ENCODE assay signal across 5 cellular contexts in genomic region chr13:64985075-64985474, GRCh38.
TF ChIP-seq lines count a peak whose summit lies in the region.

No MANE protein-coding gene starts in this region.

TF ChIP-seq in HepG2, 621 proteins besides CTCF, POLR2A, EP300 and RAD21:
- no peak for TF ChIP-seq ZSCAN12 (CRISPR knock-in tag; IDR thresholded peaks at IDR 0.05)
- peak; percentile 55; the same call in 1 of the 2 replicates for TF ChIP-seq MAFF (IDR thresholded peaks at IDR 0.05; ENCODE audit: low read depth, low read length)
- peak; percentile 39 to 81; a peak in 3 of 4 replicates for TF ChIP-seq MAFK (conservative IDR thresholded peaks at IDR 0.05 in 1 of 2, IDR thresholded peaks at IDR 0.05 in 1 of 2; ENCODE audit: low read length in 2 of 2)
- TF ChIP-seq LBX2 (CRISPR knock-in tag; IDR thresholded peaks at IDR 0.05; ENCODE audit: borderline replicate concordance): no peak

TF ChIP-seq in A549, 52 proteins besides CTCF, POLR2A, EP300 and RAD21:
- peak; percentile 63 for TF ChIP-seq MAFK (IDR thresholded peaks at IDR 0.05; ENCODE audit: partially characterized antibody)
- no peak for TF ChIP-seq NPAS2 (CRISPR knock-in tag; IDR thresholded peaks at IDR 0.05; ENCODE audit: borderline replicate concordance)

TF ChIP-seq in IMR-90, 13 proteins besides CTCF, POLR2A, EP300 and RAD21:
- no peak for TF ChIP-seq MXI1 (IDR thresholded peaks at IDR 0.05; ENCODE audit: borderline replicate concordance, low read depth, low read length)
- peak; percentile 61 for TF ChIP-seq MAFK (IDR thresholded peaks at IDR 0.05; ENCODE audit: low read depth, low read length)
- TF ChIP-seq FOS (IDR thresholded peaks at IDR 0.05; ENCODE audit: low read depth, low read length): no peak
- TF ChIP-seq CEBPB (IDR thresholded peaks at IDR 0.05; ENCODE audit: low read depth, low read length): no peak
- TF ChIP-seq MAZ (IDR thresholded peaks at IDR 0.05; ENCODE audit: borderline replicate concordance, low read depth, low read length): no peak
- TF ChIP-seq SMC3 (IDR thresholded peaks at IDR 0.05; ENCODE audit: low read depth, low read length): no peak
- no peak for TF ChIP-seq NFE2L2 (IDR thresholded peaks at IDR 0.05; ENCODE audit: low read depth, low read length)
TF ChIP-seq in IMR-90: peak in this region for 1.

TF ChIP-seq in K562, 482 proteins besides CTCF, POLR2A, EP300 and RAD21:
- TF ChIP-seq IRF2 (CRISPR knock-in tag; IDR thresholded peaks at IDR 0.05): no peak
- TF ChIP-seq BRD4 (IDR thresholded peaks at IDR 0.05): no peak
- 0 out of 2 replicates have a peak, but pooled peaks have one; percentile 29 for TF ChIP-seq C11orf30 (IDR thresholded peaks at IDR 0.05; ENCODE audit: low read depth)
- no peak for TF ChIP-seq KDM1A (IDR thresholded peaks at IDR 0.05)
- no peak for TF ChIP-seq BRD9 (IDR thresholded peaks at IDR 0.05; ENCODE audit: low read depth, partially characterized antibody)
- peak; percentile 59 for TF ChIP-seq ZNF316 (IDR thresholded peaks at IDR 0.05)
- TF ChIP-seq CBX5 (IDR thresholded peaks at IDR 0.05; ENCODE audit: borderline replicate concordance, low read depth): no peak

TF ChIP-seq in GM23338, 12 proteins besides CTCF, POLR2A, EP300 and RAD21:
- TF ChIP-seq ETS1 (IDR thresholded peaks at IDR 0.05) (no peak), ZNF331 (CRISPR knock-in tag; IDR thresholded peaks at IDR 0.05; ENCODE audit: low read depth) (no peak), STAT1 (IDR thresholded peaks at IDR 0.05; ENCODE audit: unreplicated experiment) (no peak), CREB1 (CRISPR knock-in tag; IDR thresholded peaks at IDR 0.05; ENCODE audit: low read depth) (no peak), ZNF114 (CRISPR knock-in tag; IDR thresholded peaks at IDR 0.05) (no peak), POLR2AphosphoS5 (IDR thresholded peaks at IDR 0.05; ENCODE audit: low read depth) (no peak), EZH2phosphoT487 (IDR thresholded peaks at IDR 0.05; ENCODE audit: unreplicated experiment) (no peak), NANOG (IDR thresholded peaks at IDR 0.05; ENCODE audit: borderline replicate concordance) (no peak), EZH2 (IDR thresholded peaks at IDR 0.05; ENCODE audit: low read depth, unreplicated experiment) (no peak), JUNB (IDR thresholded peaks at IDR 0.05; ENCODE audit: unreplicated experiment) (no peak)
- TF ChIP-seq, protein P1, sequence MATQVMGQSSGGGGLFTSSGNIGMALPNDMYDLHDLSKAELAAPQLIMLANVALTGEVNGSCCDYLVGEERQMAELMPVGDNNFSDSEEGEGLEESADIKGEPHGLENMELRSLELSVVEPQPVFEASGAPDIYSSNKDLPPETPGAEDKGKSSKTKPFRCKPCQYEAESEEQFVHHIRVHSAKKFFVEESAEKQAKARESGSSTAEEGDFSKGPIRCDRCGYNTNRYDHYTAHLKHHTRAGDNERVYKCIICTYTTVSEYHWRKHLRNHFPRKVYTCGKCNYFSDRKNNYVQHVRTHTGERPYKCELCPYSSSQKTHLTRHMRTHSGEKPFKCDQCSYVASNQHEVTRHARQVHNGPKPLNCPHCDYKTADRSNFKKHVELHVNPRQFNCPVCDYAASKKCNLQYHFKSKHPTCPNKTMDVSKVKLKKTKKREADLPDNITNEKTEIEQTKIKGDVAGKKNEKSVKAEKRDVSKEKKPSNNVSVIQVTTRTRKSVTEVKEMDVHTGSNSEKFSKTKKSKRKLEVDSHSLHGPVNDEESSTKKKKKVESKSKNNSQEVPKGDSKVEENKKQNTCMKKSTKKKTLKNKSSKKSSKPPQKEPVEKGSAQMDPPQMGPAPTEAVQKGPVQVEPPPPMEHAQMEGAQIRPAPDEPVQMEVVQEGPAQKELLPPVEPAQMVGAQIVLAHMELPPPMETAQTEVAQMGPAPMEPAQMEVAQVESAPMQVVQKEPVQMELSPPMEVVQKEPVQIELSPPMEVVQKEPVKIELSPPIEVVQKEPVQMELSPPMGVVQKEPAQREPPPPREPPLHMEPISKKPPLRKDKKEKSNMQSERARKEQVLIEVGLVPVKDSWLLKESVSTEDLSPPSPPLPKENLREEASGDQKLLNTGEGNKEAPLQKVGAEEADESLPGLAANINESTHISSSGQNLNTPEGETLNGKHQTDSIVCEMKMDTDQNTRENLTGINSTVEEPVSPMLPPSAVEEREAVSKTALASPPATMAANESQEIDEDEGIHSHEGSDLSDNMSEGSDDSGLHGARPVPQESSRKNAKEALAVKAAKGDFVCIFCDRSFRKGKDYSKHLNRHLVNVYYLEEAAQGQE (IDR thresholded peaks at IDR 0.05; ENCODE audit: unreplicated experiment): no peak
- TF ChIP-seq, protein P2, sequence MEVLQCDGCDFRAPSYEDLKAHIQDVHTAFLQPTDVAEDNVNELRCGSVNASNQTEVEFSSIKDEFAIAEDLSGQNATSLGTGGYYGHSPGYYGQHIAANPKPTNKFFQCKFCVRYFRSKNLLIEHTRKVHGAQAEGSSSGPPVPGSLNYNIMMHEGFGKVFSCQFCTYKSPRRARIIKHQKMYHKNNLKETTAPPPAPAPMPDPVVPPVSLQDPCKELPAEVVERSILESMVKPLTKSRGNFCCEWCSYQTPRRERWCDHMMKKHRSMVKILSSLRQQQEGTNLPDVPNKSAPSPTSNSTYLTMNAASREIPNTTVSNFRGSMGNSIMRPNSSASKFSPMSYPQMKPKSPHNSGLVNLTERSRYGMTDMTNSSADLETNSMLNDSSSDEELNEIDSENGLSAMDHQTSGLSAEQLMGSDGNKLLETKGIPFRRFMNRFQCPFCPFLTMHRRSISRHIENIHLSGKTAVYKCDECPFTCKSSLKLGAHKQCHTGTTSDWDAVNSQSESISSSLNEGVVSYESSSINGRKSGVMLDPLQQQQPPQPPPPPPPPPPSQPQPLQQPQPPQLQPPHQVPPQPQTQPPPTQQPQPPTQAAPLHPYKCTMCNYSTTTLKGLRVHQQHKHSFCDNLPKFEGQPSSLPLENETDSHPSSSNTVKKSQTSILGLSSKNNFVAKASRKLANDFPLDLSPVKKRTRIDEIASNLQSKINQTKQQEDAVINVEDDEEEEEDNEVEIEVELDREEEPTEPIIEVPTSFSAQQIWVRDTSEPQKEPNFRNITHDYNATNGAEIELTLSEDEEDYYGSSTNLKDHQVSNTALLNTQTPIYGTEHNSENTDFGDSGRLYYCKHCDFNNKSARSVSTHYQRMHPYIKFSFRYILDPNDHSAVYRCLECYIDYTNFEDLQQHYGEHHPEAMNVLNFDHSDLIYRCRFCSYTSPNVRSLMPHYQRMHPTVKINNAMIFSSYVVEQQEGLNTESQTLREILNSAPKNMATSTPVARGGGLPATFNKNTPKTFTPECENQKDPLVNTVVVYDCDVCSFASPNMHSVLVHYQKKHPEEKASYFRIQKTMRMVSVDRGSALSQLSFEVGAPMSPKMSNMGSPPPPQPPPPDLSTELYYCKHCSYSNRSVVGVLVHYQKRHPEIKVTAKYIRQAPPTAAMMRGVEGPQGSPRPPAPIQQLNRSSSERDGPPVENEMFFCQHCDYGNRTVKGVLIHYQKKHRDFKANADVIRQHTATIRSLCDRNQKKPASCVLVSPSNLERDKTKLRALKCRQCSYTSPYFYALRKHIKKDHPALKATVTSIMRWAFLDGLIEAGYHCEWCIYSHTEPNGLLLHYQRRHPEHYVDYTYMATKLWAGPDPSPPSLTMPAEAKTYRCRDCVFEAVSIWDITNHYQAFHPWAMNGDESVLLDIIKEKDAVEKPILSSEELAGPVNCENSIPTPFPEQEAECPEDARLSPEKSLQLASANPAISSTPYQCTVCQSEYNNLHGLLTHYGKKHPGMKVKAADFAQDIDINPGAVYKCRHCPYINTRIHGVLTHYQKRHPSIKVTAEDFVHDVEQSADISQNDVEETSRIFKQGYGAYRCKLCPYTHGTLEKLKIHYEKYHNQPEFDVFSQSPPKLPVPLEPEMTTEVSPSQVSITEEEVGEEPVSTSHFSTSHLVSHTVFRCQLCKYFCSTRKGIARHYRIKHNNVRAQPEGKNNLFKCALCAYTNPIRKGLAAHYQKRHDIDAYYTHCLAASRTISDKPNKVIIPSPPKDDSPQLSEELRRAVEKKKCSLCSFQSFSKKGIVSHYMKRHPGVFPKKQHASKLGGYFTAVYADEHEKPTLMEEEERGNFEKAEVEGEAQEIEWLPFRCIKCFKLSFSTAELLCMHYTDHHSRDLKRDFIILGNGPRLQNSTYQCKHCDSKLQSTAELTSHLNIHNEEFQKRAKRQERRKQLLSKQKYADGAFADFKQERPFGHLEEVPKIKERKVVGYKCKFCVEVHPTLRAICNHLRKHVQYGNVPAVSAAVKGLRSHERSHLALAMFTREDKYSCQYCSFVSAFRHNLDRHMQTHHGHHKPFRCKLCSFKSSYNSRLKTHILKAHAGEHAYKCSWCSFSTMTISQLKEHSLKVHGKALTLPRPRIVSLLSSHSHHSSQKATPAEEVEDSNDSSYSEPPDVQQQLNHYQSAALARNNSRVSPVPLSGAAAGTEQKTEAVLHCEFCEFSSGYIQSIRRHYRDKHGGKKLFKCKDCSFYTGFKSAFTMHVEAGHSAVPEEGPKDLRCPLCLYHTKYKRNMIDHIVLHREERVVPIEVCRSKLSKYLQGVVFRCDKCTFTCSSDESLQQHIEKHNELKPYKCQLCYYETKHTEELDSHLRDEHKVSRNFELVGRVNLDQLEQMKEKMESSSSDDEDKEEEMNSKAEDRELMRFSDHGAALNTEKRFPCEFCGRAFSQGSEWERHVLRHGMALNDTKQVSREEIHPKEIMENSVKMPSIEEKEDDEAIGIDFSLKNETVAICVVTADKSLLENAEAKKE (CRISPR knock-in tag; IDR thresholded peaks at IDR 0.05): no peak
